Comparison of ENCODE assay signal across 11 cellular contexts in genomic region chr12:109571773-109572505, GRCh38. TPM values are rescaled to one million over a fixed set of nuclear protein-coding genes. Genes with fewer than 3 reads are reported as not detected.
DNase-seq lines count a peak whose midpoint lies in the region; ATAC-seq and TF ChIP-seq lines count a peak whose summit lies in the region.
"Had no signal": no experiment of that assay in that cellular context is flagged by ENCODE, and none has a peak within 500 bp of the region (broad histone marks: within the 10 kb centered on the region; RNA-seq: fewer than 3 reads in every experiment).

No MANE protein-coding gene starts in this region.

- no peaks in the 10 kb centered on the region for H3F3A ChIP-seq in neural cell (ENCODE audit: insufficient read depth, low read length, poor library complexity, severe bottlenecking)

- no peak for TF ChIP-seq CTCF in NB4 (IDR thresholded peaks at IDR 0.05; ENCODE audit: low read depth, low read length)
- no peak for TF ChIP-seq CTCF in neural cell (IDR thresholded peaks at IDR 0.05; ENCODE audit: poor library complexity, severe bottlenecking)
- TF ChIP-seq CTCF in foreskin fibroblast (IDR thresholded peaks at IDR 0.05; ENCODE audit: low read depth, low read length) = no peak

- no peaks in the 10 kb centered on the region for H3K27me3 ChIP-seq in neural cell (ENCODE audit: insufficient read depth, low read depth, low read length)

- no peak overlapping the region for H2AFZ ChIP-seq in neural cell (ENCODE audit: low read depth, low read length)

- no peak for TF ChIP-seq EP300 in neural cell (conservative IDR thresholded peaks at IDR 0.05; ENCODE audit: poor library complexity, severe bottlenecking)

- H3K9me3 Mint-ChIP-seq in central memory CD8-positive, alpha-beta T cell = no peaks in the 10 kb centered on the region

- no peak for TF ChIP-seq RAD21 in neural cell (conservative IDR thresholded peaks at IDR 0.05)

- peak overlapping the region; percentile 97 for H3K27ac Mint-ChIP-seq in central memory CD8-positive, alpha-beta T cell (ENCODE audit: low read depth)

- H3K4me3 ChIP-seq in NB4 (ENCODE audit: low read depth, low read length) (peak overlapping the region; percentile 88), neural cell (ENCODE audit: low read length) (peak overlapping the region; percentile 90), foreskin fibroblast (ENCODE audit: low read depth in 1 of 2, low read length in 2 of 2) (peak overlapping the region in 1 of 2 donors; percentile 90)

- H3K27ac ChIP-seq in neural cell (ENCODE audit: low read length) = peak overlapping the region; percentile 94

- H3K36me3 Mint-ChIP-seq in central memory CD8-positive, alpha-beta T cell (ENCODE audit: insufficient read depth) = peaks cover 26% of the 10 kb centered on the region

- no peak overlapping the region for H3K4me3 Mint-ChIP-seq in central memory CD8-positive, alpha-beta T cell

- H4K20me1 ChIP-seq in neural cell (ENCODE audit: insufficient read depth) = no peaks in the 10 kb centered on the region

- H3K79me2 ChIP-seq in neural cell (replicated peaks; ENCODE audit: insufficient read depth, low read length) = peaks cover 21% of the 10 kb centered on the region

- ATAC-seq in central memory CD8-positive, alpha-beta T cell (replicated peaks; ENCODE audit: extremely low read depth, poor library complexity, severe bottlenecking) = no peak
- no peak for ATAC-seq in HG03139 (IDR thresholded peaks at IDR 0.05; ENCODE audit: unreplicated experiment)

- TF ChIP-seq POLR2A in NB4 (IDR thresholded peaks at IDR 0.05; ENCODE audit: extremely low read depth, insufficient read length) = no peak

- H3K36me3 ChIP-seq in neural cell (ENCODE audit: insufficient read depth, low read length) = no peaks in the 10 kb centered on the region

- no peak overlapping the region for H3K9ac ChIP-seq in neural cell (ENCODE audit: low read length)

- DNase-seq in NCI-H2029 (lab: John Stamatoyannopoulos, UW) (peak; percentile 20), NCI-H2029 treated with DMSO at 0.1 percent for 48 hours (lab: John Stamatoyannopoulos, UW) (no peak), NB4 (ENCODE audit: low read depth) (no peak), foreskin fibroblast (no peak), KG1 (lab: John Stamatoyannopoulos, UW) (no peak)
- DNase-seq in central memory CD8-positive, alpha-beta T cell (ENCODE audit: low spot score in 2 of 2) = no peak
- DNase-seq: GF-D8, H7, MV-4-11 had no signal

- no peak overlapping the region for H3K4me2 ChIP-seq in neural cell (ENCODE audit: low read length)

- H3K9me2 ChIP-seq in neural cell (ENCODE audit: insufficient read depth, low read length) = no peaks in the 10 kb centered on the region

- no peaks in the 10 kb centered on the region for H3K9me3 ChIP-seq in neural cell (ENCODE audit: low read length)

- no peaks in the 10 kb centered on the region for H3K27me3 Mint-ChIP-seq in central memory CD8-positive, alpha-beta T cell

- peaks cover 27% of the 10 kb centered on the region for H3K4me1 Mint-ChIP-seq in central memory CD8-positive, alpha-beta T cell

TF ChIP-seq in neural cell, 6 proteins besides CTCF, POLR2A, EP300 and RAD21:
- TF ChIP-seq REST (IDR thresholded peaks at IDR 0.05; ENCODE audit: borderline replicate concordance) = no peak
- TF ChIP-seq TAF1 (IDR thresholded peaks at IDR 0.05; ENCODE audit: low read depth) = no peak
- TF ChIP-seq EZH2 (IDR thresholded peaks at IDR 0.05; ENCODE audit: borderline replicate concordance, insufficient read depth, low read length, poor library complexity, severe bottlenecking) = no peak
- TF ChIP-seq POLR2AphosphoS5 (IDR thresholded peaks at IDR 0.05) = no peak
- TF ChIP-seq SMC3 (conservative IDR thresholded peaks at IDR 0.05; ENCODE audit: poor library complexity) = no peak
- no peak for TF ChIP-seq MXI1 (conservative IDR thresholded peaks at IDR 0.05; ENCODE audit: poor library complexity, severe bottlenecking)

RNA-seq across cellular contexts. Expression of gene MMAB, which starts 1.4 kb away (rescaled TPM):
- polyA plus RNA-seq in neural cell = 43.2 and 52.6 TPM in 2 replicates
- 22.3 and 27.0 TPM in 2 replicates for polyA minus RNA-seq in neural cell

RNA-seq across cellular contexts. Expression of gene MVK, which starts 1.7 kb away (rescaled TPM):
- 45.7 and 65.5 TPM in 2 replicates for polyA plus RNA-seq in neural cell
- polyA minus RNA-seq in neural cell = 36.9 and 43.8 TPM in 2 replicates
